24 cellular contexts compared by ENCODE assay signal in the genomic region with DNA sequence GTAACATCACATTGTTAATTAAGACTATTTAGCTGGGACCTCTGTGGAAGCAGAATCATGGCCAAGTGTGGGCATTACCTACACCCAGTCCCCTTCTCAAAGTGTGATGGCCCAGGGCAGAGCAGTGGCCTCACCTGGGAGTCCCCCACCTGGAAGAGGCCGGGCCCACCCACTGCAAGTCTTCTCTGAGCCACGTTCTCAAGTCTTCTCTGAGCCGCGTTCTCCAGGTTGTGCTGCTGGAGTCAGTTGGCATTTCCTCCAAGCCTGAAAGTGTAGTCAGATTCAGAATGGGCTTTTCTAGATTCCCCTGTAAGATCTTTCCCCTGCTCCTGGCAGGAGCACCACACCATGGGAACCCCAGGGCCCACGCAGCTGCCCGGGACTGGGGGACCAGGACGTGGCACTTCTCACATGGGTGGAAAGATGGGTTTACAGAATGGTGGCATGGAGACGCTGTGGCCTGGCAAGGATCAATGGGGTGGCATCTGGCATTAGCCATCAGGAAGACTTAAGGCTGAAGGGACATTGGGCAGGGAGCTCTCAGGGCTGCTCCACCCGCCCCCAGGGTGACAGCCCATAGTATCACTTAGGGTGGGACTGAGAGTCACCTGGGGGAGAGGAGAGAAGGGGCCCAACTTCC.
DNase-seq lines count a peak whose midpoint lies in the region; ATAC-seq and TF ChIP-seq lines count a peak whose summit lies in the region.
"Had no signal": no experiment of that assay in that cellular context is flagged by ENCODE, and none has a peak within 500 bp of the region (broad histone marks: within the 10 kb centered on the region; RNA-seq: fewer than 3 reads in every experiment).

No MANE protein-coding gene starts in this region.

- no peak overlapping the region for H3K4ac ChIP-seq in mesenchymal stem cell (ENCODE audit: low read depth in 1 of 2, low read length in 2 of 2)

- H3K14ac ChIP-seq in mesenchymal stem cell (ENCODE audit: low read length in 2 of 2), result no peak overlapping the region

- H3K4me1 ChIP-seq in right cardiac atrium (ENCODE audit: control insufficient read depth, insufficient read depth, low read length), result peaks cover 6% of the 10 kb centered on the region
- H3K4me1 ChIP-seq in OCI-LY7 (ENCODE audit: insufficient read depth, low read length, poor library complexity, severe bottlenecking), result peaks cover 30% of the 10 kb centered on the region
- H3K4me1 ChIP-seq in mesenchymal stem cell (ENCODE audit: control insufficient read depth, insufficient read depth, low read depth, low read length), result peaks cover 5% of the 10 kb centered on the region
- no peaks in the 10 kb centered on the region for H3K4me1 ChIP-seq in BE2C
- H3K4me1 ChIP-seq: parathyroid adenoma had no signal

- H2AFZ ChIP-seq in OCI-LY7 (ENCODE audit: low read length) (no peak overlapping the region), mesenchymal stem cell (ENCODE audit: low read depth, low read length) (no peak overlapping the region)
- H2AFZ ChIP-seq: parathyroid adenoma had no signal

- H3K79me2 ChIP-seq in OCI-LY7 (ENCODE audit: insufficient read depth, low read depth, low read length), result no peaks in the 10 kb centered on the region
- H3K79me2 ChIP-seq: parathyroid adenoma had no signal

- no TSS peak for BruUV-seq in OCI-LY7 (replicated peaks; lab: Mats Ljungman, UMichigan)

- no peak overlapping the region for H3K9ac ChIP-seq in mesenchymal stem cell (ENCODE audit: low read length)
- H3K9ac ChIP-seq: parathyroid adenoma had no signal

- peaks cover 28 to 55% (median 28%) of the 10 kb centered on the region in 3 donors for H3K36me3 Mint-ChIP-seq in immature natural killer cell

- no peak overlapping the region for H4K8ac ChIP-seq in mesenchymal stem cell (ENCODE audit: low read length)

- H3K27ac ChIP-seq in right cardiac atrium (ENCODE audit: low read length), result no peak overlapping the region
- no peak overlapping the region for H3K27ac ChIP-seq in OCI-LY7 (ENCODE audit: low read depth, low read length, poor library complexity, severe bottlenecking)
- H3K27ac ChIP-seq in mesenchymal stem cell (ENCODE audit: low read length, poor library complexity, severe bottlenecking), result no peak overlapping the region
- H3K27ac ChIP-seq: parathyroid adenoma, right atrium auricular region, thyroid gland had no signal

- no peaks in the 10 kb centered on the region for H3K9me3 Mint-ChIP-seq in immature natural killer cell
- H3K9me3 Mint-ChIP-seq: brain, nephron had no signal

- no peaks in the 10 kb centered on the region for H3K27me3 ChIP-seq in right cardiac atrium (ENCODE audit: control insufficient read depth, insufficient read depth)
- H3K27me3 ChIP-seq in mesenchymal stem cell (ENCODE audit: control insufficient read depth in 1 of 2, insufficient read depth in 1 of 2, low read length in 2 of 2), result no peaks in the 10 kb centered on the region
- H3K27me3 ChIP-seq in BE2C, result no peaks in the 10 kb centered on the region
- H3K27me3 ChIP-seq: right atrium auricular region, thyroid gland had no signal

- peak overlapping the region; percentile 84 to 99 (median 92) for H3K27ac Mint-ChIP-seq in immature natural killer cell
- H3K27ac Mint-ChIP-seq: brain, nephron had no signal

- no peaks in the 10 kb centered on the region for H3K79me1 ChIP-seq in mesenchymal stem cell (replicated peaks; ENCODE audit: low read length, poor library complexity, severe bottlenecking)

- no peak overlapping the region for H2AK5ac ChIP-seq in mesenchymal stem cell (ENCODE audit: low read length, severe bottlenecking)

- TF ChIP-seq CTCF in OCI-LY7 (conservative IDR thresholded peaks at IDR 0.05; ENCODE audit: low read length) (no peak), BE2C (IDR thresholded peaks at IDR 0.05; ENCODE audit: low read depth, low read length) (no peak)

- H3K4me3 Mint-ChIP-seq in immature natural killer cell, result no peak overlapping the region
- H3K4me3 Mint-ChIP-seq: brain, nephron had no signal

- POLR2A ChIA-PET in OCI-LY7 (lab: Charles Lee), result interaction anchor here (1.1 to 1.2 kb wide), 2 partner anchors 9 to 11 kb away, joined by 5 to 6 read pairs; no protein-coding TSS in a partner anchor

- H4K91ac ChIP-seq in mesenchymal stem cell (ENCODE audit: low read length), result no peak overlapping the region

- peaks cover 6% of the 10 kb centered on the region; the same call in 1 of the 2 replicates for H4K20me1 ChIP-seq in OCI-LY7 (ENCODE audit: insufficient read depth, low read length)

- H3K23ac ChIP-seq in mesenchymal stem cell (ENCODE audit: low read length in 2 of 2), result no peak overlapping the region

- H3K18ac ChIP-seq in mesenchymal stem cell (ENCODE audit: low read depth in 1 of 2, low read length in 2 of 2), result no peak overlapping the region

- ATAC-seq in right cardiac atrium (no peak), HG02970 (IDR thresholded peaks at IDR 0.05; ENCODE audit: low FRiP score, unreplicated experiment) (no peak)
- ATAC-seq: esophagus mucosa; left lobe of liver; PC-3; stimulated activated naive CD8-positive, alpha-beta T cell treated with anti-CD3 and anti-CD28 coated beads, Interleukin-15, Interleukin-2, amounts not matched to agents 100 U/mL and 50 U/mL, for 24 hours had no signal

- H3K36me3 ChIP-seq in OCI-LY7 (ENCODE audit: insufficient read depth, low read length) (peaks cover 5% of the 10 kb centered on the region), mesenchymal stem cell (ENCODE audit: control insufficient read depth in 1 of 2, insufficient read depth in 2 of 2, low read depth in 1 of 2, low read length in 2 of 2) (peaks cover 16 to 33% of the 10 kb centered on the region in 2 experiments), BE2C (no peaks in the 10 kb centered on the region)
- H3K36me3 ChIP-seq: thyroid gland had no signal

- H2BK5ac ChIP-seq in mesenchymal stem cell (ENCODE audit: low read depth, low read length, poor library complexity, severe bottlenecking), result no peak overlapping the region

- H3K4me3 ChIP-seq in right cardiac atrium (ENCODE audit: low read length) (no peak overlapping the region), OCI-LY7 (ENCODE audit: low read depth, low read length, poor library complexity, severe bottlenecking) (no peak overlapping the region), mesenchymal stem cell (ENCODE audit: insufficient read depth in 1 of 2, low read depth in 1 of 2, low read length in 2 of 2) (no peak overlapping the region), BE2C (ENCODE audit: low read depth, low read length) (no peak overlapping the region)
- H3K4me3 ChIP-seq: right atrium auricular region, thyroid gland had no signal

- no peak overlapping the region for H2BK120ac ChIP-seq in mesenchymal stem cell (ENCODE audit: low read depth, low read length)

- CTCF ChIA-PET in OCI-LY7 (lab: Charles Lee; ENCODE audit: unreplicated experiment), result interaction anchor here (1.0 kb wide), 1 partner anchor 10 kb away, joined by 4 read pairs; no protein-coding TSS in a partner anchor

- no peaks in the 10 kb centered on the region for H3K9me2 ChIP-seq in OCI-LY7 (ENCODE audit: insufficient read depth, low read length)

- intact Hi-C loops in cardiac septum (cut with DNase I) (no loop called here), right cardiac atrium (cut with DNase I) (no loop called here), OCI-LY7 (cut with micrococcal nuclease; ENCODE audit: unreplicated experiment) (no loop called here)

- DNase-seq in cardiac septum (ENCODE audit: low spot score) (peak; percentile 55), right cardiac atrium (no peak), OCI-LY7 (ENCODE audit: low spot score) (no peak), immature natural killer cell (no peak), mesenchymal stem cell (no peak), BE2C (no peak)
- DNase-seq: activated CD4-positive, alpha-beta T cell treated with anti-CD3 and anti-CD28 coated beads for 1 hour; foreskin melanocyte; NCI-H1092; NCI-H2029; NCI-H226; PC-3; SHP77 treated with DMSO at 0.1 percent for 48 hours; stimulated activated CD4-positive, alpha-beta T cell treated with anti-CD3 and anti-CD28 coated beads, Interleukin-4, amount 100 ng/mL, for 4 hours; stimulated activated naive CD8-positive, alpha-beta T cell treated with anti-CD3 and anti-CD28 coated beads, Interleukin-15, Interleukin-2, amounts not matched to agents 100 U/mL and 50 U/mL, for 24 hours; SW 1271; thyroid gland had no signal

- H3K27me3 Mint-ChIP-seq in immature natural killer cell (ENCODE audit: low read depth in 3 of 3), result peaks cover 21 to 35% (median 26%) of the 10 kb centered on the region in 3 donors

- H3K4me1 Mint-ChIP-seq in immature natural killer cell, result peaks cover 82 to 94% of the 10 kb centered on the region in 2 donors

- 98% methylated on average over 9 of the region's 9 CpGs for WGBS in right cardiac atrium
- 90% methylated on average over 8 of the region's 9 CpGs for WGBS in mesenchymal stem cell

- H3K4me2 ChIP-seq in OCI-LY7 (ENCODE audit: low read length) (peak overlapping the region; percentile 26; the same call in 1 of the 2 replicates), mesenchymal stem cell (ENCODE audit: low read length, poor library complexity, severe bottlenecking) (no peak overlapping the region)

- no peaks in the 10 kb centered on the region for H3K9me3 ChIP-seq in right cardiac atrium (ENCODE audit: control insufficient read depth, low read length)
- no peaks in the 10 kb centered on the region for H3K9me3 ChIP-seq in OCI-LY7 (ENCODE audit: low read length)
- H3K9me3 ChIP-seq in mesenchymal stem cell (ENCODE audit: control insufficient read depth, low read length), result no peaks in the 10 kb centered on the region
- H3K9me3 ChIP-seq in BE2C, result no peaks in the 10 kb centered on the region
- H3K9me3 ChIP-seq: right atrium auricular region, thyroid gland had no signal

- H2BK12ac ChIP-seq in mesenchymal stem cell (ENCODE audit: low read length in 2 of 2), result no peak overlapping the region

- no peak overlapping the region for H2BK15ac ChIP-seq in mesenchymal stem cell (ENCODE audit: low read depth, poor library complexity, severe bottlenecking)
